13 cellular contexts compared by ENCODE assay signal in the genomic region with DNA sequence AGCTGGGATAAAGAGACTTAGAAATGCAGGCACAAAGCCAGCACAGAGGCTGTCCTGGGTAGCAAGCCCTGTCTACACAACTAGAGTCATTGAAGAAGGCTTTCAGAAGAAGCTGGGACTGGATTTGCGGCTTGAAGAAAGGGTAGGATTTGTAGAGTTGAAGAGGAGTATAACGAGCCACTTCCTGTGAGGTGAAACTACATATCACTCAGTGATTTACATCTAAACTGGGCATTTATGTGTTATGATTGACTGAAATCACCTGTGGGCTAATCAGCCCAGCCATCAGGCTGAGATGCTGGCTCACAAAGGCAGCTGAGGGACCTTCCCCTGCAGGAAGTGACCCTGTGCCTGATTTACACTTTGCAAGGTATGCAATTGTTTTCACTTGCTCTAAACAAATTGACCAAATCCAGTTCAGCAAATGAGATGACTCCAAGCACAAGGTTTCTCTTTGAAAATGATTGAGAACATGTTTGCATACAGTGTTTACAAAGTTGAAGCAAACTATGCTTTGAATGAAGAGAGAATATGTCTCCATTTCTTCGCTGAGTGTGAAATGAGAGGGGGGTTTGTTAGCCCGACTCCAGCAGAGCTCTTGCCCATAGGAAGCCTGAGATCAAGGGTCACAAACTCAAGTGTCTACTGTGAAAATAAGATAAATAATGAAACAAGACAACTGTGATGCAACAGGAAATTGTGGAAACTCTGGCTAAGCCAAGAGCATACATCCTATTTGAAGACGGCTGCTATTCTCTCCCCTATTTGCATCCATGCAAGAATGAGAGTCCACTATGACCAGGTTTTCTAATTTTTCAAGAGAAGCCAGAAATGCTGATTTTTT.
DNase-seq lines count a peak whose midpoint lies in the region; ATAC-seq, FAIRE-seq and TF ChIP-seq lines count a peak whose summit lies in the region.
"Had no signal": no experiment of that assay in that cellular context is flagged by ENCODE, and none has a peak within 500 bp of the region (broad histone marks: within the 10 kb centered on the region; RNA-seq: fewer than 3 reads in every experiment).

No MANE protein-coding gene starts in this region.

- peaks cover 12% of the 10 kb centered on the region for H3K4me1 Mint-ChIP-seq in stimulated activated naive CD8-positive, alpha-beta T cell treated with anti-CD3 and anti-CD28 coated beads, Interleukin-15, amount 100 ng/mL, for 72 hours
- H3K4me1 Mint-ChIP-seq in endodermal cell: peaks cover 20% of the 10 kb centered on the region

- no peak overlapping the region for H3K4me3 ChIP-seq in endodermal cell (ENCODE audit: low read length)
- no peak overlapping the region for H3K4me3 ChIP-seq in upper lobe of right lung

- FAIRE-seq in frontal cortex (lab: Jason Lieb, UNC): no peak
- FAIRE-seq: keratinocyte had no signal

- H3K27ac Mint-ChIP-seq in stimulated activated naive CD8-positive, alpha-beta T cell treated with anti-CD3 and anti-CD28 coated beads, Interleukin-15, amount 100 ng/mL, for 72 hours: no peak overlapping the region
- no peak overlapping the region for H3K27ac Mint-ChIP-seq in endodermal cell

- DNase-seq in stimulated activated naive CD8-positive, alpha-beta T cell treated with anti-CD3 and anti-CD28 coated beads, Interleukin-15, amount 100 ng/mL, for 72 hours: no peak
- no peak for DNase-seq in stimulated activated naive CD8-positive, alpha-beta T cell treated with anti-CD3 and anti-CD28 coated beads, Interleukin-15, Interleukin-2, amounts not matched to agents 100 U/mL and 50 U/mL, for 24 hours
- peak; percentile 64 for DNase-seq in NCI-H146 treated with DMSO at 0.1 percent for 48 hours (lab: John Stamatoyannopoulos, UW; ENCODE audit: unreplicated experiment)
- no peak for DNase-seq in endodermal cell
- no peak for DNase-seq in upper lobe of right lung
- DNase-seq in cerebellar nuclear complex (lab: John Stamatoyannopoulos, UW): no peak
- no peak for DNase-seq in frontal cortex (ENCODE audit: low spot score in 2 of 2)
- DNase-seq: activated T-cell treated with anti-CD3 and anti-CD28 coated beads, Interleukin-2, amount 50 U/mL, for 48 hours; effector memory CD4-positive, alpha-beta T cell; NCI-H2107; SW 1271 had no signal

- peak; percentile 60 for ATAC-seq in stimulated activated naive CD8-positive, alpha-beta T cell treated with anti-CD3 and anti-CD28 coated beads, Interleukin-15, amount 100 ng/mL, for 72 hours
- ATAC-seq in stimulated activated naive CD8-positive, alpha-beta T cell treated with anti-CD3 and anti-CD28 coated beads, Interleukin-15, Interleukin-2, amounts not matched to agents 100 U/mL and 50 U/mL, for 24 hours: no peak
- peak; percentile 15 for ATAC-seq in upper lobe of right lung
- ATAC-seq in HG02588 (IDR thresholded peaks at IDR 0.05; ENCODE audit: unreplicated experiment): no peak

- no peaks in the 10 kb centered on the region for H3K4me1 ChIP-seq in endodermal cell (ENCODE audit: control insufficient read depth, insufficient read depth, low read length)
- H3K4me1 ChIP-seq in upper lobe of right lung: peaks cover 29% of the 10 kb centered on the region

- H3K9ac ChIP-seq in endodermal cell (ENCODE audit: extremely low read depth, low read length, poor library complexity, severe bottlenecking): no peak overlapping the region

- H3K27me3 ChIP-seq in endodermal cell (ENCODE audit: control insufficient read depth, insufficient read depth, low read length, poor library complexity, severe bottlenecking) (peaks cover 4% of the 10 kb centered on the region), upper lobe of right lung (no peaks in the 10 kb centered on the region)

- no peaks in the 10 kb centered on the region for H3K36me3 Mint-ChIP-seq in endodermal cell (ENCODE audit: low read depth)

- no peaks in the 10 kb centered on the region for H3K36me3 ChIP-seq in endodermal cell (ENCODE audit: control insufficient read depth, insufficient read depth, low read length)
- no peaks in the 10 kb centered on the region for H3K36me3 ChIP-seq in upper lobe of right lung

- H3K9me3 Mint-ChIP-seq in stimulated activated naive CD8-positive, alpha-beta T cell treated with anti-CD3 and anti-CD28 coated beads, Interleukin-15, amount 100 ng/mL, for 72 hours: no peaks in the 10 kb centered on the region
- no peaks in the 10 kb centered on the region for H3K9me3 Mint-ChIP-seq in endodermal cell

- WGBS in endodermal cell (ENCODE audit: insufficient coverage in 1 of 2, insufficient read length in 1 of 2), 2 experiments: 87 to 96% methylated on average over 4 to 5 of the region's 5 CpGs

- TF ChIP-seq CTCF in endodermal cell (conservative IDR thresholded peaks at IDR 0.05): no peak
- TF ChIP-seq CTCF in upper lobe of right lung (IDR thresholded peaks at IDR 0.05): no peak

- intact Hi-C loops in upper lobe of right lung (cut with DNase I): no loop called here

- H3K4me3 Mint-ChIP-seq in stimulated activated naive CD8-positive, alpha-beta T cell treated with anti-CD3 and anti-CD28 coated beads, Interleukin-15, amount 100 ng/mL, for 72 hours: no peak overlapping the region
- H3K4me3 Mint-ChIP-seq in endodermal cell: no peak overlapping the region

- no peaks in the 10 kb centered on the region for H3K9me3 ChIP-seq in endodermal cell (ENCODE audit: control insufficient read depth, low read length)
- H3K9me3 ChIP-seq in upper lobe of right lung: no peaks in the 10 kb centered on the region

- H3K27ac ChIP-seq in endodermal cell (ENCODE audit: low read depth, low read length) (peak overlapping the region; percentile 68), upper lobe of right lung (no peak overlapping the region)

- no peaks in the 10 kb centered on the region for H3K27me3 Mint-ChIP-seq in stimulated activated naive CD8-positive, alpha-beta T cell treated with anti-CD3 and anti-CD28 coated beads, Interleukin-15, amount 100 ng/mL, for 72 hours
- peaks cover 4% of the 10 kb centered on the region for H3K27me3 Mint-ChIP-seq in endodermal cell (ENCODE audit: insufficient read depth)

Comparison
In these comparisons a context has a peak if more than half of its experiments do, and no peak if none do; other contexts are left out.
1. ATAC-seq: peak in stimulated activated naive CD8-positive, alpha-beta T cell treated with anti-CD3 and anti-CD28 coated beads, Interleukin-15, amount 100 ng/mL, for 72 hours (single experiment) and upper lobe of right lung (single experiment); none in stimulated activated naive CD8-positive, alpha-beta T cell treated with anti-CD3 and anti-CD28 coated beads, Interleukin-15, Interleukin-2, amounts not matched to agents 100 U/mL and 50 U/mL, for 24 hours (single experiment) and HG02588 (single experiment).